ENCODE assay signal across 22 cellular contexts in the genomic region with DNA sequence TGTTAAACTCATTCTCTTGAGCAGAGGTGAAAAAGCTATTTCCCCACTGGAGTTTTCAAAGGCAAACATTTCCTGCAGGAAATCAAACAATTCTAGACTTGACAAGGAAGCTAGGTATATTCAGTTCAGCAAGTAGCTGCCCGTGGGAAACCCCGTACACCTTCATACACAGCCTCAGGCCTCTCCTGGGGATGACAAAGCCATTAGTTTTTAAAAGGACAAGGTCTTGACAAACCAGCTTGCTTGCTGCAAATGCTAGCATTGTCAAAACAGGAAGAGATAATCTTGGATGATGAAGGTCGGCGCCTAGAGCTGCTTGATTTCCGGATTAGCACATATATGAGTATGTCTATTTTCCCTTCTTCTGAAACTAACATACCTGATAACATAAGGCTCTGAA.
DNase-seq lines count a peak whose midpoint lies in the region; ATAC-seq and TF ChIP-seq lines count a peak whose summit lies in the region.
"Had no signal": no experiment of that assay in that cellular context is flagged by ENCODE, and none has a peak within 500 bp of the region (broad histone marks: within the 10 kb centered on the region; RNA-seq: fewer than 3 reads in every experiment).

No MANE protein-coding gene starts in this region.

- ATAC-seq in HG02759 (IDR thresholded peaks at IDR 0.05; ENCODE audit: unreplicated experiment) (peak; percentile 9), GM21360 (IDR thresholded peaks at IDR 0.05; ENCODE audit: unreplicated experiment) (no peak)
- ATAC-seq: lower lobe of right lung; stimulated activated naive CD8-positive, alpha-beta T cell treated with anti-CD3 and anti-CD28 coated beads, Interleukin-15, amount 100 ng/mL, for 72 hours had no signal

- H3K27me3 Mint-ChIP-seq in mesothelial cell of epicardium (ENCODE audit: low read depth): no peaks in the 10 kb centered on the region
- H3K27me3 Mint-ChIP-seq: brain; CD4-positive, alpha-beta memory T cell; stimulated activated naive CD8-positive, alpha-beta T cell treated with anti-CD3 and anti-CD28 coated beads, Interleukin-15, amount 100 ng/mL, for 72 hours had no signal

- TF ChIP-seq CTCF in VCaP (conservative IDR thresholded peaks at IDR 0.05) (no peak), mesothelial cell of epicardium (IDR thresholded peaks at IDR 0.05; ENCODE audit: unreplicated experiment) (no peak)

- peak overlapping the region; percentile 88 for H3K27ac Mint-ChIP-seq in mesothelial cell of epicardium
- H3K27ac Mint-ChIP-seq: immature natural killer cell; stimulated activated naive CD8-positive, alpha-beta T cell treated with anti-CD3 and anti-CD28 coated beads, Interleukin-15, amount 100 ng/mL, for 72 hours had no signal

- no peaks in the 10 kb centered on the region for H3K36me3 Mint-ChIP-seq in mesothelial cell of epicardium
- H3K36me3 Mint-ChIP-seq: brain; CD4-positive, alpha-beta memory T cell; immature natural killer cell had no signal

- peaks cover 4% of the 10 kb centered on the region for H3K9me3 Mint-ChIP-seq in mesothelial cell of epicardium
- H3K9me3 Mint-ChIP-seq: brain had no signal

- H3K4me1 Mint-ChIP-seq in mesothelial cell of epicardium: peaks cover 32% of the 10 kb centered on the region
- H3K4me1 Mint-ChIP-seq: CD4-positive, alpha-beta memory T cell; immature natural killer cell; stimulated activated naive CD8-positive, alpha-beta T cell treated with anti-CD3 and anti-CD28 coated beads, Interleukin-15, amount 100 ng/mL, for 72 hours had no signal

- no peak overlapping the region for H3K4me3 Mint-ChIP-seq in mesothelial cell of epicardium
- H3K4me3 Mint-ChIP-seq: brain; CD4-positive, alpha-beta memory T cell; immature natural killer cell; stimulated activated naive CD8-positive, alpha-beta T cell treated with anti-CD3 and anti-CD28 coated beads, Interleukin-15, amount 100 ng/mL, for 72 hours had no signal

- H3K27ac ChIP-seq in VCaP: peak overlapping the region; percentile 36
- H3K27ac ChIP-seq: lower lobe of right lung, right atrium auricular region, tibial nerve had no signal

- DNase-seq in NCI-H69 (lab: John Stamatoyannopoulos, UW) (peak; percentile 41), mesothelial cell of epicardium (ENCODE audit: low spot score in 2 of 2, unreplicated experiment in 2 of 2) (no peak), NCI-H526 (lab: John Stamatoyannopoulos, UW) (no peak), Kasumi-1 (lab: John Stamatoyannopoulos, UW) (no peak)
- DNase-seq in activated T-cell treated with anti-CD3 and anti-CD28 coated beads, Interleukin-2, amount 50 U/mL, for 1 hour: no peak
- DNase-seq: activated CD4-positive, alpha-beta T cell treated with anti-CD3 and anti-CD28 coated beads, Interleukin-2, amount 50 U/mL, for 1 hour; activated gamma-delta T cell; CD4-positive, alpha-beta memory T cell; DMS53; immature natural killer cell; lower lobe of right lung; NCI-H1930; NCI-H446 treated with DMSO at 0.1 percent for 48 hours; Right ventricle myocardium superior; stimulated activated CD4-positive, alpha-beta T cell treated with anti-CD3 and anti-CD28 coated beads, Interleukin-4, amount 100 ng/mL, for 4 hours; stimulated activated naive CD8-positive, alpha-beta T cell treated with anti-CD3 and anti-CD28 coated beads, Interleukin-15, amount 100 ng/mL, for 72 hours had no signal
